In the genomic region with DNA sequence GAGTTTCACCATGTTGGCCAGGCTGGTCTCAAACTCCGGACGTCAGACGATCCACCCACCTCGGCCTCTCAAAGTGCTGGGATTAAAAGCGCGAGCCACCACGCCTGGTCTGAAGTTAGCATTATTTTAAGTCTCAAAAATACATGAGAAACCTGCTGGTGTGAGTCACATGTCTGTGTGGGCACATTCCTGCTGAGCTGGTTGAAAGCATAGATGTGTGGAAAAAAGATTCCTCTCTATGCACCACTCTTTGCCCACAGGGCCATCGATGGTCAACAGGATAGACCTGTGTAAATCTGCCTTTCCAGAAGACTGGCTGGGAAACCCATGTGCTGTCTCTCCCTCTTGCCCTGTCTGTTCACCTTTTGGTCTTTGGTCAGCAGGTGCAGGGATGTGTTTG, we compare ENCODE assay signal across 23 cellular contexts.
DNase-seq lines count a peak whose midpoint lies in the region; ATAC-seq and TF ChIP-seq lines count a peak whose summit lies in the region.
"Had no signal": no experiment of that assay in that cellular context is flagged by ENCODE, and none has a peak within 500 bp of the region (broad histone marks: within the 10 kb centered on the region; RNA-seq: fewer than 3 reads in every experiment).

No MANE protein-coding gene starts in this region.

- H3K9me2 ChIP-seq in PC-9 (ENCODE audit: insufficient read depth) = no peaks in the 10 kb centered on the region

- H3K27ac ChIP-seq in PC-9 = peak overlapping the region; percentile 55
- peak overlapping the region; percentile 9 for H3K27ac ChIP-seq in epithelial cell of prostate
- H3K27ac ChIP-seq: heart left ventricle, neural progenitor cell, psoas muscle had no signal

- peaks cover 44% of the 10 kb centered on the region for H3F3A ChIP-seq in PC-9 (ENCODE audit: insufficient read depth, low read depth)

- H3K4me1 ChIP-seq in PC-9 (replicated peaks; ENCODE audit: insufficient read depth) = peaks cover 63% of the 10 kb centered on the region
- H3K4me1 ChIP-seq: heart left ventricle, neural progenitor cell, psoas muscle had no signal

- no peaks in the 10 kb centered on the region for H3K36me3 Mint-ChIP-seq in Calu3 (ENCODE audit: insufficient read depth, unreplicated experiment)
- H3K36me3 Mint-ChIP-seq: brain; CD4-positive, CD25-positive, alpha-beta regulatory T cell; IgD-negative memory B cell; neural progenitor cell had no signal

- H3K27me3 Mint-ChIP-seq in Calu3 (ENCODE audit: unreplicated experiment) = peaks cover 26% of the 10 kb centered on the region

- peak overlapping the region; percentile 49 for H3K4me2 ChIP-seq in PC-9
- H3K4me2 ChIP-seq: neural progenitor cell had no signal

- peaks cover 31% of the 10 kb centered on the region for H3K4me1 Mint-ChIP-seq in Calu3 (ENCODE audit: low read depth, unreplicated experiment)
- H3K4me1 Mint-ChIP-seq: brain, neural progenitor cell had no signal

- 0 out of 2 replicates have a peak, but pooled peaks cover under 1% of the 10 kb centered on the region for H3K9me3 ChIP-seq in PC-9 (ENCODE audit: insufficient read depth, low read depth)
- H3K9me3 ChIP-seq: psoas muscle had no signal

- H3K9me3 Mint-ChIP-seq in Calu3 (ENCODE audit: low read depth, unreplicated experiment) = no peaks in the 10 kb centered on the region

- no peak overlapping the region for H2AFZ ChIP-seq in PC-9
- H2AFZ ChIP-seq: neural progenitor cell had no signal

- TF ChIP-seq CTCF in Calu3 (IDR thresholded peaks at IDR 0.05; ENCODE audit: unreplicated experiment) (peak; percentile 11), PC-9 (conservative IDR thresholded peaks at IDR 0.05) (no peak)

- no TSS peak for BruUV-seq in Calu3 (replicated peaks; lab: Mats Ljungman, UMichigan)
- BruUV-seq in PC-9 (replicated peaks; lab: Mats Ljungman, UMichigan) = no TSS peak

- no peaks in the 10 kb centered on the region for H3K36me3 ChIP-seq in PC-9 (ENCODE audit: low read depth)
- H3K36me3 ChIP-seq: heart left ventricle had no signal

- H3K4me3 Mint-ChIP-seq in Calu3 (ENCODE audit: low read depth, unreplicated experiment) = no peak overlapping the region
- H3K4me3 Mint-ChIP-seq: activated CD4-positive, alpha-beta T cell treated with anti-CD3 and anti-CD28 coated beads for 36 hours; brain; CD4-positive, CD25-positive, alpha-beta regulatory T cell; IgD-negative memory B cell; neural progenitor cell had no signal

- intact Hi-C loops in Calu3 (cut with micrococcal nuclease; ENCODE audit: unreplicated experiment) = no loop called here
- intact Hi-C loops in PC-9 (cut with micrococcal nuclease; ENCODE audit: unreplicated experiment) = no loop called here

- no peaks in the 10 kb centered on the region for H3K79me2 ChIP-seq in PC-9 (ENCODE audit: low read depth)

- no peaks in the 10 kb centered on the region for H4K20me1 ChIP-seq in PC-9 (ENCODE audit: insufficient read depth)

- POLR2A ChIA-PET in PC-9 (lab: Charles Lee; ENCODE audit: unreplicated experiment) = no interaction called here

- CTCF ChIA-PET in Calu3 (lab: Charles Lee) (interaction anchor here (0.7 kb wide), 1 partner anchor 14 kb away, joined by 6 read pairs; no protein-coding TSS in a partner anchor), PC-9 (lab: Charles Lee) (interaction anchor here (0.6 to 1.2 kb wide), 5 partner anchors 21 to 307 kb away, joined by 3 to 11 read pairs (median 3); no protein-coding TSS in a partner anchor)

- no peak overlapping the region for H3K27ac Mint-ChIP-seq in Calu3 (ENCODE audit: unreplicated experiment)
- H3K27ac Mint-ChIP-seq: activated CD4-positive, alpha-beta T cell treated with anti-CD3 and anti-CD28 coated beads for 36 hours; brain; CD4-positive, CD25-positive, alpha-beta regulatory T cell; IgD-negative memory B cell; neural progenitor cell had no signal

- H3K4me3 ChIP-seq in PC-9 = no peak overlapping the region
- H3K4me3 ChIP-seq: heart left ventricle, neural progenitor cell, psoas muscle had no signal

- DNase-seq in Calu3 (no peak), PC-9 (peak; percentile 65 to 87), epithelial cell of prostate (ENCODE audit: low read depth, low spot score) (no peak), occipital lobe (lab: John Stamatoyannopoulos, UW) (peak; percentile 32), NCI-H2107 treated with DMSO at 0.1 percent for 48 hours (lab: John Stamatoyannopoulos, UW; ENCODE audit: unreplicated experiment) (no peak)
- no peak for DNase-seq in stimulated activated CD4-positive, alpha-beta T cell treated with anti-CD3 and anti-CD28 coated beads, Interleukin-2, amount 100 ng/mL, for 24 hours
- DNase-seq: activated CD4-positive, alpha-beta T cell treated with anti-CD3 and anti-CD28 coated beads for 36 hours; activated T-cell treated with anti-CD3 and anti-CD28 coated beads, Interleukin-2, amount 50 U/mL, for 1 hour; CD4-positive, CD25-positive, alpha-beta regulatory T cell; heart left ventricle; left colon; mesenchymal stem cell; NCI-H1417; NCI-H2081; NCI-H226; psoas muscle; stimulated activated naive CD8-positive, alpha-beta T cell treated with anti-CD3 and anti-CD28 coated beads, Interleukin-15, Interleukin-2, amounts not matched to agents 100 U/mL and 50 U/mL, for 24 hours had no signal

- no peak for ATAC-seq in GM19467 (IDR thresholded peaks at IDR 0.05; ENCODE audit: unreplicated experiment)
- no peak for ATAC-seq in GM21619 (IDR thresholded peaks at IDR 0.05; ENCODE audit: unreplicated experiment)
- ATAC-seq: activated CD4-positive, alpha-beta T cell treated with anti-CD3 and anti-CD28 coated beads for 36 hours; heart left ventricle; left colon; psoas muscle; SK-N-SH treated with all-trans-retinoic acid at 6 μM for 48 hours; stimulated activated naive CD8-positive, alpha-beta T cell treated with anti-CD3 and anti-CD28 coated beads, Interleukin-15, Interleukin-2, amounts not matched to agents 100 U/mL and 50 U/mL, for 24 hours had no signal

- H3K27me3 ChIP-seq in PC-9 (ENCODE audit: insufficient read depth, low read depth) = no peaks in the 10 kb centered on the region
- H3K27me3 ChIP-seq: neural progenitor cell had no signal

Comparison
In these comparisons a context has a peak if more than half of its experiments do, and no peak if none do; other contexts are left out.
1. DNase-seq: peak in PC-9 (2 of 2) and occipital lobe (single experiment); none in Calu3 (single experiment), epithelial cell of prostate (single experiment), stimulated activated CD4-positive, alpha-beta T cell treated with anti-CD3 and anti-CD28 coated beads, Interleukin-2, amount 100 ng/mL, for 24 hours (0 of 2) and NCI-H2107 treated with DMSO at 0.1 percent for 48 hours (single experiment).